34 cellular contexts compared by ENCODE assay signal in the genomic region with DNA sequence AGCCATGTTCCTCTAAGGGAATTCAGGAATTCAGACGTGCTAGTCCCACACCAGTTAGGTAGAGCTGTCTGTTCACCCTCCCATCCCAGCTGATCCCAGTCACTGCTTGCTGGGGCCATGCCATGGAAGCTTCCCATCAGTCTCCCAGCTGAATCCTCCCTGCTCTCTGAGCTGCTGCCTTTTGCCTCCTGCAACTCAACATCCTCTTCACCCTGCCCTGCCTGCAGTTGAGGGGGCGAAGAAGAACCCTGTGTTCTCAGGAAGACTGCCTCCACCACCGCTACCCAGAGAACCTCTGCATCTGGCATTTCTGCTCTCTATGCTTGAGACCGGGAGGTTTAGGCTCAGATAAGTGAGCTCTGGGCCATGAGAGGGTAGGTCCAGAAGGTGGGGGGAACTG. TPM values are rescaled to one million over a fixed set of nuclear protein-coding genes. Genes with fewer than 3 reads are reported as not detected.
"Had no signal": no experiment of that assay in that cellular context is flagged by ENCODE, and none has a peak within 500 bp of the region (broad histone marks: within the 10 kb centered on the region; RNA-seq: fewer than 3 reads in every experiment).

No MANE protein-coding gene starts in this region.

- H3K4me3 ChIP-seq: ascending aorta, breast epithelium, cardiac muscle cell, coronary artery, dorsolateral prefrontal cortex had no signal

- DNase-seq: activated B cell treated with CpG ODN at 0.5 μM for 24 hours; activated CD4-positive, alpha-beta memory T cell treated with anti-CD3 and anti-CD28 coated beads for 36 hours; activated CD4-positive, alpha-beta T cell treated with anti-CD3 and anti-CD28 coated beads for 48 hours; activated CD4-positive, alpha-beta T cell treated with anti-CD3 and anti-CD28 coated beads, Interleukin-2, amount 50 U/mL, for 1 hour; activated CD8-positive, alpha-beta memory T cell treated with anti-CD3 and anti-CD28 coated beads, Interleukin-2, amount 10 ng/mL, durations not matched to agents 7 days and 5 days; activated CD8-positive, alpha-beta memory T cell treated with anti-CD3 and anti-CD28 coated beads, Interleukin-2, amount 50 U/mL, for 4 hours; activated CD8-positive, alpha-beta T cell treated with anti-CD3 and anti-CD28 coated beads, Interleukin-2, amount 10 ng/mL, durations not matched to agents 7 days and 5 days; activated gamma-delta T cell; activated naive CD4-positive, alpha-beta T cell; activated naive CD4-positive, alpha-beta T cell treated with anti-CD3 and anti-CD28 coated beads, Interleukin-2, amount 10 ng/mL, durations not matched to agents 7 days and 5 days; activated naive CD8-positive, alpha-beta T cell treated with anti-CD3 and anti-CD28 coated beads, Interleukin-2, amount 10 ng/mL, durations not matched to agents 7 days and 5 days; activated T-cell treated with anti-CD3 and anti-CD28 coated beads, Interleukin-2, amount 50 U/mL, for 1 hour; activated T-cell treated with anti-CD3 and anti-CD28 coated beads, Interleukin-2, amount 50 U/mL, for 48 hours; dorsolateral prefrontal cortex; effector memory CD4-positive, alpha-beta T cell; endodermal cell; foreskin fibroblast; glutamatergic neuron; T-helper 1 cell; T-helper 17 cell; T1000; WERI-Rb-1 had no signal

- H3K27me3 ChIP-seq: ascending aorta, breast epithelium, cardiac muscle cell, dorsolateral prefrontal cortex had no signal

- H3K27me3 Mint-ChIP-seq: activated B cell treated with CpG ODN at 0.5 μM for 24 hours; activated CD4-positive, alpha-beta memory T cell treated with anti-CD3 and anti-CD28 coated beads for 36 hours; activated CD8-positive, alpha-beta memory T cell treated with anti-CD3 and anti-CD28 coated beads, Interleukin-2, amount 10 ng/mL, durations not matched to agents 7 days and 5 days; activated naive CD4-positive, alpha-beta T cell treated with anti-CD3 and anti-CD28 coated beads, Interleukin-2, amount 10 ng/mL, durations not matched to agents 7 days and 5 days; activated naive CD8-positive, alpha-beta T cell treated with anti-CD3 and anti-CD28 coated beads, Interleukin-2, amount 10 ng/mL, durations not matched to agents 7 days and 5 days; brain; central memory CD8-positive, alpha-beta T cell; dendritic cell treated with granulocyte-macrophage colony-stimulating factor and Interleukin-4, amounts not matched to agents 40 ng/mL and 50 ng/mL, for 4 days; T-helper 17 cell had no signal

- H3K9me3 Mint-ChIP-seq: activated B cell treated with CpG ODN at 0.5 μM for 24 hours; activated CD4-positive, alpha-beta memory T cell treated with anti-CD3 and anti-CD28 coated beads for 36 hours; activated naive CD4-positive, alpha-beta T cell treated with anti-CD3 and anti-CD28 coated beads, Interleukin-2, amount 10 ng/mL, durations not matched to agents 7 days and 5 days; activated naive CD4-positive, alpha-beta T cell treated with anti-CD3 and anti-CD28 coated beads, Interleukin-2, amount 50 U/mL, for 72 hours; activated naive CD8-positive, alpha-beta T cell treated with anti-CD3 and anti-CD28 coated beads, Interleukin-2, amount 10 ng/mL, durations not matched to agents 7 days and 5 days; activated T-helper 1 cell treated with anti-CD3 and anti-CD28 coated beads, Interleukin-12 subunit alpha, Interleukin-12 subunit beta, Interleukin-2, Interleukin-4 antibody, amounts not matched to agents 30 ng/mL and 10 ng/mL and 1 ng/mL, durations not matched to agents 14 hours and 24 hours and 36 hours; brain; central memory CD8-positive, alpha-beta T cell; dendritic cell treated with granulocyte-macrophage colony-stimulating factor and Interleukin-4, amounts not matched to agents 40 ng/mL and 50 ng/mL, for 4 days; endodermal cell; T-helper 2 cell treated with Interferon-gamma antibody and Interleukin-4, amounts not matched to agents 5 μg/mL and 100 μg/mL, for 36 hours had no signal

- ATAC-seq: activated CD4-positive, CD25-positive, alpha-beta regulatory T cell treated with anti-CD3 and anti-CD28 coated beads, Interleukin-2, amount 50 U/mL, for 24 hours; activated CD8-positive, alpha-beta memory T cell treated with anti-CD3 and anti-CD28 coated beads, Interleukin-2, amount 10 ng/mL, durations not matched to agents 7 days and 5 days; activated CD8-positive, alpha-beta T cell treated with anti-CD3 and anti-CD28 coated beads, Interleukin-2, amount 10 ng/mL, durations not matched to agents 7 days and 5 days; activated naive CD4-positive, alpha-beta T cell treated with anti-CD3 and anti-CD28 coated beads, Interleukin-2, amount 50 U/mL, for 72 hours; esophagus mucosa; T-helper 17 cell had no signal

- H3K36me3 Mint-ChIP-seq: brain had no signal

- H3K4me3 Mint-ChIP-seq: activated B cell treated with CpG ODN at 0.5 μM for 24 hours; activated CD4-positive, alpha-beta memory T cell treated with anti-CD3 and anti-CD28 coated beads for 36 hours; activated CD8-positive, alpha-beta memory T cell treated with anti-CD3 and anti-CD28 coated beads, Interleukin-2, amount 10 ng/mL, durations not matched to agents 7 days and 5 days; activated CD8-positive, alpha-beta T cell treated with anti-CD3 and anti-CD28 coated beads, Interleukin-2, amount 10 ng/mL, durations not matched to agents 7 days and 5 days; activated naive CD4-positive, alpha-beta T cell treated with anti-CD3 and anti-CD28 coated beads, Interleukin-2, amount 10 ng/mL, durations not matched to agents 7 days and 5 days; activated naive CD8-positive, alpha-beta T cell treated with anti-CD3 and anti-CD28 coated beads, Interleukin-2, amount 10 ng/mL, durations not matched to agents 7 days and 5 days; activated T-helper 1 cell treated with anti-CD3 and anti-CD28 coated beads, Interleukin-12 subunit alpha, Interleukin-12 subunit beta, Interleukin-2, Interleukin-4 antibody, amounts not matched to agents 30 ng/mL and 10 ng/mL and 1 ng/mL, durations not matched to agents 14 hours and 24 hours and 36 hours; brain; central memory CD8-positive, alpha-beta T cell; dendritic cell treated with granulocyte-macrophage colony-stimulating factor and Interleukin-4, amounts not matched to agents 40 ng/mL and 50 ng/mL, for 4 days; endodermal cell; T-helper 17 cell; T-helper 2 cell treated with Interferon-gamma antibody and Interleukin-4, amounts not matched to agents 5 μg/mL and 100 μg/mL, for 36 hours had no signal

- H3K36me3 ChIP-seq: breast epithelium had no signal

- H3K27ac Mint-ChIP-seq: activated B cell treated with CpG ODN at 0.5 μM for 24 hours; activated CD4-positive, alpha-beta memory T cell treated with anti-CD3 and anti-CD28 coated beads for 36 hours; activated CD8-positive, alpha-beta memory T cell treated with anti-CD3 and anti-CD28 coated beads, Interleukin-2, amount 10 ng/mL, durations not matched to agents 7 days and 5 days; activated CD8-positive, alpha-beta T cell treated with anti-CD3 and anti-CD28 coated beads, Interleukin-2, amount 10 ng/mL, durations not matched to agents 7 days and 5 days; activated naive CD4-positive, alpha-beta T cell treated with anti-CD3 and anti-CD28 coated beads, Interleukin-2, amount 10 ng/mL, durations not matched to agents 7 days and 5 days; activated naive CD4-positive, alpha-beta T cell treated with anti-CD3 and anti-CD28 coated beads, Interleukin-2, amount 50 U/mL, for 72 hours; activated naive CD8-positive, alpha-beta T cell treated with anti-CD3 and anti-CD28 coated beads, Interleukin-2, amount 10 ng/mL, durations not matched to agents 7 days and 5 days; activated T-helper 1 cell treated with anti-CD3 and anti-CD28 coated beads, Interleukin-12 subunit alpha, Interleukin-12 subunit beta, Interleukin-2, Interleukin-4 antibody, amounts not matched to agents 30 ng/mL and 10 ng/mL and 1 ng/mL, durations not matched to agents 14 hours and 24 hours and 36 hours; endodermal cell; T-helper 17 cell; T-helper 2 cell treated with Interferon-gamma antibody and Interleukin-4, amounts not matched to agents 5 μg/mL and 100 μg/mL, for 36 hours had no signal

- H3K4me1 Mint-ChIP-seq: activated B cell treated with CpG ODN at 0.5 μM for 24 hours; activated CD8-positive, alpha-beta memory T cell treated with anti-CD3 and anti-CD28 coated beads, Interleukin-2, amount 10 ng/mL, durations not matched to agents 7 days and 5 days; activated naive CD4-positive, alpha-beta T cell treated with anti-CD3 and anti-CD28 coated beads, Interleukin-2, amount 10 ng/mL, durations not matched to agents 7 days and 5 days; activated naive CD8-positive, alpha-beta T cell treated with anti-CD3 and anti-CD28 coated beads, Interleukin-2, amount 10 ng/mL, durations not matched to agents 7 days and 5 days; brain; central memory CD8-positive, alpha-beta T cell; endodermal cell; T-helper 17 cell had no signal

- H3K9me3 ChIP-seq: ascending aorta, breast epithelium had no signal

- H3K27ac ChIP-seq: ascending aorta, breast epithelium, cardiac muscle cell, coronary artery, WERI-Rb-1 had no signal

- H3K4me1 ChIP-seq: ascending aorta, breast epithelium had no signal

RNA-seq across cellular contexts. Expression of gene EPHA10, which starts 56.4 kb away (rescaled TPM):
- total RNA-seq: activated CD8-positive, alpha-beta memory T cell treated with anti-CD3 and anti-CD28 coated beads, Interleukin-2, amount 10 ng/mL, durations not matched to agents 7 days and 5 days; activated CD8-positive, alpha-beta T cell treated with anti-CD3 and anti-CD28 coated beads, Interleukin-2, amount 10 ng/mL, durations not matched to agents 7 days and 5 days; activated naive CD8-positive, alpha-beta T cell treated with anti-CD3 and anti-CD28 coated beads, Interleukin-2, amount 10 ng/mL, durations not matched to agents 7 days and 5 days; cardiac muscle cell had no signal
